ENCODE assay signal across 10 cellular contexts in genomic region chr3:65425880-65426279, GRCh38.
DNase-seq lines count a peak whose midpoint lies in the region; ATAC-seq, FAIRE-seq and TF ChIP-seq lines count a peak whose summit lies in the region.
"Had no signal": no experiment of that assay in that cellular context is flagged by ENCODE, and none has a peak within 500 bp of the region (broad histone marks: within the 10 kb centered on the region; RNA-seq: fewer than 3 reads in every experiment).

No MANE protein-coding gene starts in this region.

- H3K9me3 ChIP-seq in Peyer's patch: no peaks in the 10 kb centered on the region

- H3K36me3 Mint-ChIP-seq in activated T-helper 1 cell treated with anti-CD3 and anti-CD28 coated beads, Interleukin-12 subunit alpha, Interleukin-12 subunit beta, Interleukin-2, Interleukin-4 antibody, amounts not matched to agents 30 ng/mL and 10 ng/mL and 1 ng/mL, durations not matched to agents 14 hours and 24 hours and 36 hours (ENCODE audit: low read depth): no peaks in the 10 kb centered on the region
- no peaks in the 10 kb centered on the region for H3K36me3 Mint-ChIP-seq in stimulated activated memory B cell treated with anti-CD40 and anti-IgM and Interleukin-4, amounts not matched to agents 10 μg/mL and 1 μg/mL and 100 μg/mL, for 72 hours

- H3K4me1 Mint-ChIP-seq in activated T-helper 1 cell treated with anti-CD3 and anti-CD28 coated beads, Interleukin-12 subunit alpha, Interleukin-12 subunit beta, Interleukin-2, Interleukin-4 antibody, amounts not matched to agents 30 ng/mL and 10 ng/mL and 1 ng/mL, durations not matched to agents 14 hours and 24 hours and 36 hours (ENCODE audit: low read depth): no peaks in the 10 kb centered on the region
- no peaks in the 10 kb centered on the region for H3K4me1 Mint-ChIP-seq in stimulated activated memory B cell treated with anti-CD40 and anti-IgM and Interleukin-4, amounts not matched to agents 10 μg/mL and 1 μg/mL and 100 μg/mL, for 72 hours

- no peaks in the 10 kb centered on the region for H3K27me3 Mint-ChIP-seq in activated T-helper 1 cell treated with anti-CD3 and anti-CD28 coated beads, Interleukin-12 subunit alpha, Interleukin-12 subunit beta, Interleukin-2, Interleukin-4 antibody, amounts not matched to agents 30 ng/mL and 10 ng/mL and 1 ng/mL, durations not matched to agents 14 hours and 24 hours and 36 hours (ENCODE audit: insufficient read depth)
- H3K27me3 Mint-ChIP-seq in stimulated activated memory B cell treated with anti-CD40 and anti-IgM and Interleukin-4, amounts not matched to agents 10 μg/mL and 1 μg/mL and 100 μg/mL, for 72 hours: no peaks in the 10 kb centered on the region

- TF ChIP-seq RAD21 in Ishikawa (IDR thresholded peaks at IDR 0.05; ENCODE audit: low read depth): 0 out of 2 replicates have a peak, but pooled peaks have one; percentile 21

- TF ChIP-seq EP300 in Ishikawa (IDR thresholded peaks at IDR 0.05; ENCODE audit: borderline replicate concordance): no peak

- peak; percentile 65 for ATAC-seq in left lobe of liver
- no peak for ATAC-seq in HG03520 (IDR thresholded peaks at IDR 0.05; ENCODE audit: unreplicated experiment)
- ATAC-seq in stimulated activated memory B cell treated with anti-CD40 and anti-IgM and Interleukin-4, amounts not matched to agents 10 μg/mL and 1 μg/mL and 100 μg/mL, for 72 hours: no peak

- H3K4me3 Mint-ChIP-seq in activated T-helper 1 cell treated with anti-CD3 and anti-CD28 coated beads, Interleukin-12 subunit alpha, Interleukin-12 subunit beta, Interleukin-2, Interleukin-4 antibody, amounts not matched to agents 30 ng/mL and 10 ng/mL and 1 ng/mL, durations not matched to agents 14 hours and 24 hours and 36 hours: no peak overlapping the region
- no peak overlapping the region for H3K4me3 Mint-ChIP-seq in stimulated activated memory B cell treated with anti-CD40 and anti-IgM and Interleukin-4, amounts not matched to agents 10 μg/mL and 1 μg/mL and 100 μg/mL, for 72 hours

- H3K36me3 ChIP-seq in bronchial epithelial cell (ENCODE audit: control insufficient read depth, insufficient read depth, low read length): no peaks in the 10 kb centered on the region
- H3K36me3 ChIP-seq in Peyer's patch: peaks cover 0 to 6% (median 0%) of the 10 kb centered on the region in 3 donors

- H3K27ac ChIP-seq in C4-2B: no peak overlapping the region
- H3K27ac ChIP-seq in Peyer's patch: no peak overlapping the region

- H3K4me1 ChIP-seq in Peyer's patch: no peaks in the 10 kb centered on the region

- peak; percentile 23 for DNase-seq in bronchial epithelial cell (ENCODE audit: low read depth)
- DNase-seq in left lobe of liver (ENCODE audit: low spot score): no peak
- no peak for DNase-seq in Peyer's patch
- no peak for DNase-seq in activated T-helper 1 cell treated with anti-CD3 and anti-CD28 coated beads, Interleukin-12 subunit alpha, Interleukin-12 subunit beta, Interleukin-2, Interleukin-4 antibody, amounts not matched to agents 30 ng/mL and 10 ng/mL and 1 ng/mL, durations not matched to agents 14 hours and 24 hours and 36 hours (ENCODE audit: low spot score)
- DNase-seq: activated CD8-positive, alpha-beta memory T cell treated with anti-CD3 and anti-CD28 coated beads for 24 hours; NCI-H510A treated with DMSO at 0.1 percent for 48 hours had no signal

- FAIRE-seq in bronchial epithelial cell (lab: Jason Lieb, UNC): no peak

- H3K27ac Mint-ChIP-seq in activated T-helper 1 cell treated with anti-CD3 and anti-CD28 coated beads, Interleukin-12 subunit alpha, Interleukin-12 subunit beta, Interleukin-2, Interleukin-4 antibody, amounts not matched to agents 30 ng/mL and 10 ng/mL and 1 ng/mL, durations not matched to agents 14 hours and 24 hours and 36 hours: no peak overlapping the region
- H3K27ac Mint-ChIP-seq in stimulated activated memory B cell treated with anti-CD40 and anti-IgM and Interleukin-4, amounts not matched to agents 10 μg/mL and 1 μg/mL and 100 μg/mL, for 72 hours: no peak overlapping the region

- intact Hi-C loops in activated T-helper 1 cell treated with anti-CD3 and anti-CD28 coated beads, Interleukin-12 subunit alpha, Interleukin-12 subunit beta, Interleukin-2, Interleukin-4 antibody, amounts not matched to agents 30 ng/mL and 10 ng/mL and 1 ng/mL, durations not matched to agents 14 hours and 24 hours and 36 hours (cut with micrococcal nuclease): no loop called here

- H3K27me3 ChIP-seq in bronchial epithelial cell (ENCODE audit: control insufficient read depth, insufficient read depth, low read length) (no peaks in the 10 kb centered on the region), Peyer's patch (no peaks in the 10 kb centered on the region)

- H3K4me3 ChIP-seq in bronchial epithelial cell (ENCODE audit: low read depth, low read length): no peak overlapping the region
- H3K4me3 ChIP-seq in Peyer's patch: no peak overlapping the region

- peak; percentile 43 for TF ChIP-seq CTCF in C4-2B (conservative IDR thresholded peaks at IDR 0.05)
- peak; percentile 43 for TF ChIP-seq CTCF in bronchial epithelial cell (IDR thresholded peaks at IDR 0.05; ENCODE audit: insufficient read depth, low read length, severe bottlenecking)
- peak in 3 of 6 experiments; percentile 3 to 10 (median 9) for TF ChIP-seq CTCF in Peyer's patch (IDR thresholded peaks at IDR 0.05)

- no peak for TF ChIP-seq POLR2A in Peyer's patch (IDR thresholded peaks at IDR 0.05)

- H3K9me3 Mint-ChIP-seq in activated T-helper 1 cell treated with anti-CD3 and anti-CD28 coated beads, Interleukin-12 subunit alpha, Interleukin-12 subunit beta, Interleukin-2, Interleukin-4 antibody, amounts not matched to agents 30 ng/mL and 10 ng/mL and 1 ng/mL, durations not matched to agents 14 hours and 24 hours and 36 hours: no peaks in the 10 kb centered on the region
- no peaks in the 10 kb centered on the region for H3K9me3 Mint-ChIP-seq in stimulated activated memory B cell treated with anti-CD40 and anti-IgM and Interleukin-4, amounts not matched to agents 10 μg/mL and 1 μg/mL and 100 μg/mL, for 72 hours

TF ChIP-seq in Ishikawa, 13 proteins besides CTCF, POLR2A, EP300 and RAD21:
- TF ChIP-seq TAF1 (IDR thresholded peaks at IDR 0.05; ENCODE audit: low read depth) (no peak), EGR1 (IDR thresholded peaks at IDR 0.05) (no peak), CREB1 (IDR thresholded peaks at IDR 0.05; ENCODE audit: low read depth) (no peak), REST (IDR thresholded peaks at IDR 0.05; ENCODE audit: low read depth) (no peak), ZBTB7A (IDR thresholded peaks at IDR 0.05; ENCODE audit: low read depth) (no peak), CEBPB (IDR thresholded peaks at IDR 0.05) (no peak), NFIC (IDR thresholded peaks at IDR 0.05) (no peak), YY1 (IDR thresholded peaks at IDR 0.05; ENCODE audit: low read depth) (no peak), TEAD4 (IDR thresholded peaks at IDR 0.05) (no peak), USF1 (IDR thresholded peaks at IDR 0.05) (no peak), FOXM1 (IDR thresholded peaks at IDR 0.05; ENCODE audit: borderline replicate concordance, low read depth) (no peak), TCF12 (IDR thresholded peaks at IDR 0.05; ENCODE audit: low read depth) (no peak), MAX (IDR thresholded peaks at IDR 0.05) (no peak)
TF ChIP-seq in Ishikawa: peak in this region for 0.
